ENCODE assay signal across 8 cellular contexts in genomic region chr4:155442267-155443105, GRCh38.
DNase-seq lines count a peak whose midpoint lies in the region; ATAC-seq, FAIRE-seq and TF ChIP-seq lines count a peak whose summit lies in the region.

No MANE protein-coding gene starts in this region.

- intact Hi-C loops in left ventricle myocardium inferior (cut with micrococcal nuclease), result no loop called here
- intact Hi-C loops in psoas muscle (cut with DNase I), result loop anchor here in 1 of 2 donors (2.0 to 10.0 kb wide), 2 partner anchors 232 to 344 kb away; no protein-coding TSS in a partner anchor

- H3K4me3 ChIP-seq in left ventricle myocardium inferior (peak overlapping the region; percentile 47), psoas muscle (peak overlapping the region; percentile 42)

- no peak for FAIRE-seq in urothelium cell line (lab: Jason Lieb, UNC)

- TF ChIP-seq CTCF in left ventricle myocardium inferior (IDR thresholded peaks at IDR 0.05; ENCODE audit: borderline replicate concordance) (peak; percentile 96), psoas muscle (IDR thresholded peaks at IDR 0.05) (peak; percentile 75)

- TF ChIP-seq EP300 in Ishikawa (IDR thresholded peaks at IDR 0.05; ENCODE audit: borderline replicate concordance), result no peak

- DNase-seq in DMS153 treated with DMSO at 0.1 percent for 48 hours (lab: John Stamatoyannopoulos, UW; ENCODE audit: unreplicated experiment), result peak; percentile 30
- peak; percentile 5 for DNase-seq in SW480 (ENCODE audit: low spot score)
- peak; percentile 2 to 92 (median 46) for DNase-seq in amygdala (lab: John Stamatoyannopoulos, UW)
- peak; percentile 85 for DNase-seq in left ventricle myocardium inferior
- DNase-seq in psoas muscle, result peak; percentile 70 to 82
- DNase-seq in urothelium cell line (ENCODE audit: low spot score), result peak; percentile 66

- no peaks in the 10 kb centered on the region for H3K27me3 ChIP-seq in left ventricle myocardium inferior (ENCODE audit: low read depth)
- no peaks in the 10 kb centered on the region for H3K27me3 ChIP-seq in psoas muscle (ENCODE audit: insufficient read depth in 3 of 3, low read length in 2 of 3)

- peak; percentile 94 for ATAC-seq in GM21423 (IDR thresholded peaks at IDR 0.05; ENCODE audit: unreplicated experiment)
- peak in 3 of 4 donors; percentile 59 to 71 (median 61) for ATAC-seq in psoas muscle

- peak; percentile 85 for TF ChIP-seq RAD21 in Ishikawa (IDR thresholded peaks at IDR 0.05; ENCODE audit: low read depth)

- H3K27ac ChIP-seq in left ventricle myocardium inferior (replicated peaks) (peak overlapping the region; percentile 48), psoas muscle (no peak overlapping the region)

- WGBS in psoas muscle, 3 donors, result 55 to 58% (median 57%) methylated on average over 10 of the region's 10 CpGs

- H3K36me3 ChIP-seq in left ventricle myocardium inferior (no peaks in the 10 kb centered on the region), psoas muscle (ENCODE audit: insufficient read depth in 1 of 2, low read depth in 1 of 2) (no peaks in the 10 kb centered on the region)

- H3K9me3 ChIP-seq in left ventricle myocardium inferior (replicated peaks), result no peaks in the 10 kb centered on the region
- H3K9me3 ChIP-seq in psoas muscle, result no peaks in the 10 kb centered on the region

- H3K4me1 ChIP-seq in left ventricle myocardium inferior (peaks cover 14% of the 10 kb centered on the region), psoas muscle (no peaks in the 10 kb centered on the region)

TF ChIP-seq in Ishikawa, 13 proteins besides CTCF, POLR2A, EP300 and RAD21:
- TF ChIP-seq USF1 (IDR thresholded peaks at IDR 0.05), result no peak
- TF ChIP-seq YY1 (IDR thresholded peaks at IDR 0.05; ENCODE audit: low read depth), result no peak
- no peak for TF ChIP-seq FOXM1 (IDR thresholded peaks at IDR 0.05; ENCODE audit: borderline replicate concordance, low read depth)
- no peak for TF ChIP-seq REST (IDR thresholded peaks at IDR 0.05; ENCODE audit: low read depth)
- no peak for TF ChIP-seq NFIC (IDR thresholded peaks at IDR 0.05)
- TF ChIP-seq EGR1 (IDR thresholded peaks at IDR 0.05), result no peak
- TF ChIP-seq TEAD4 (IDR thresholded peaks at IDR 0.05), result no peak
- no peak for TF ChIP-seq CEBPB (IDR thresholded peaks at IDR 0.05)
- TF ChIP-seq ZBTB7A (IDR thresholded peaks at IDR 0.05; ENCODE audit: low read depth), result no peak
- no peak for TF ChIP-seq CREB1 (IDR thresholded peaks at IDR 0.05; ENCODE audit: low read depth)
- no peak for TF ChIP-seq TAF1 (IDR thresholded peaks at IDR 0.05; ENCODE audit: low read depth)
- no peak for TF ChIP-seq TCF12 (IDR thresholded peaks at IDR 0.05; ENCODE audit: low read depth)
- no peak for TF ChIP-seq MAX (IDR thresholded peaks at IDR 0.05)
TF ChIP-seq in Ishikawa: peak in this region for 0.

Comparison
In these comparisons a context has a peak if more than half of its experiments do, and no peak if none do; other contexts are left out.
1. DNase-seq: peak in every context shown above with its lines; median percentile 85 in left ventricle myocardium inferior; 76 in psoas muscle; 66 in urothelium cell line; 46 in amygdala; 30 in DMS153 treated with DMSO at 0.1 percent for 48 hours; 5 in SW480.